ENCODE assay signal across 1 cellular context in the genomic region with DNA sequence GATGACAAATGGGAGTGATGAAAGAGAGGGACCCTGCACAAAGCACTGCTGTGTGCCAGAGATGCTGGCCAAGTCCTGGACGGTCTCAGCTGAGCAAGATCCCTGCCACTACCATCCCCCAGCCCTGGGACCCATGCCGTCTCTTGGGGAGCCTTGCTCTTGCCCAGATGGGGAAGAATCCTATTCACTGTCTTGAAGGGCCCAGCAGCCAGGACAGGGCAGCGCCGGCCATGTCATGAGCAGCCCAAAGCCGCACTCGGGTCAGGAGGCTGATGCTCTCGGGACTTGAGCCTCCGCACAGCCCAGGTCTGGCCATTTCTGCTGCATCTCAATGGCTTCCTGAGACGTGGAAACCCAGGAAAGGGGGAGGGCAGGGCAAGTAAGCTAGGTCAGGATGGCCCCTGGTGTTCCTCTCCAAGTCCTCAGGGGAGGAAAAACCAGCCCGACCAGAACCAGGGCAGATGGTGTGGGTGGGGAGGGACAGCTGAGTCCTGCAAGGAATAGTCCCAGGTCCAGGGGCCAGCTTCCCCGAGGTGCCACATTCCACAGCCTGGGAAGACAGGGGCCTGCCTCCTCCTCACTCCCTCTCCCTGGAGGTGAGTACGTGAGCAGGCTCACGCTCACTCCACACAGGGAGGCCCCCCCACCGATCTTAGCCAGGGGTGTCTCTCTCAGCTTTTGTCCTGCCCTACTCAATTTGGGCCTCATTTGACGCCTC.
A peak's percentile ranks its signal among the peaks of the same experiment; 100 is the strongest.
TF ChIP-seq lines count a peak whose summit lies in the region.

No MANE protein-coding gene starts in this region.

TF ChIP-seq in HEK293, 187 proteins besides CTCF, POLR2A, EP300 and RAD21 (continued from another document):
- TF ChIP-seq, protein P1, sequence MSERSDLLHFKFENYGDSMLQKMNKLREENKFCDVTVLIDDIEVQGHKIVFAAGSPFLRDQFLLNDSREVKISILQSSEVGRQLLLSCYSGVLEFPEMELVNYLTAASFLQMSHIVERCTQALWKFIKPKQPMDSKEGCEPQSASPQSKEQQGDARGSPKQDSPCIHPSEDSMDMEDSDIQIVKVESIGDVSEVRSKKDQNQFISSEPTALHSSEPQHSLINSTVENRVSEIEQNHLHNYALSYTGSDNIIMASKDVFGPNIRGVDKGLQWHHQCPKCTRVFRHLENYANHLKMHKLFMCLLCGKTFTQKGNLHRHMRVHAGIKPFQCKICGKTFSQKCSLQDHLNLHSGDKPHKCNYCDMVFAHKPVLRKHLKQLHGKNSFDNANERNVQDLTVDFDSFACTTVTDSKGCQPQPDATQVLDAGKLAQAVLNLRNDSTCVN (tag by site-specific recombination; optimal IDR thresholded peaks at IDR 0.05), result no peak
- no peak for TF ChIP-seq ZNF76 (tag by site-specific recombination; IDR thresholded peaks at IDR 0.05; ENCODE audit: borderline replicate concordance, low read depth)
- TF ChIP-seq TRIM28 (IDR thresholded peaks at IDR 0.05; ENCODE audit: borderline replicate concordance, low read length), result no peak
- peak; percentile 79 for TF ChIP-seq GLIS1 (tag by site-specific recombination; IDR thresholded peaks at IDR 0.05)
- no peak for TF ChIP-seq ZNF792 (tag by site-specific recombination; IDR thresholded peaks at IDR 0.05)
- no peak for TF ChIP-seq ZNF561 (tag by site-specific recombination; IDR thresholded peaks at IDR 0.05; ENCODE audit: borderline replicate concordance)
- no peak for TF ChIP-seq ZNF157 (tag by site-specific recombination; IDR thresholded peaks at IDR 0.05)
- TF ChIP-seq ZIC2 (tag by site-specific recombination; IDR thresholded peaks at IDR 0.05), result peak; percentile 44; the same call in 1 of the 2 replicates
- no peak for TF ChIP-seq ZNF658 (tag by site-specific recombination; IDR thresholded peaks at IDR 0.05)
- TF ChIP-seq ZNF692 (tag by site-specific recombination; IDR thresholded peaks at IDR 0.05), result no peak
- TF ChIP-seq ZNF677 (tag by site-specific recombination; IDR thresholded peaks at IDR 0.05), result no peak
- TF ChIP-seq ZNF629 (tag by site-specific recombination; IDR thresholded peaks at IDR 0.05), result no peak
- no peak for TF ChIP-seq ZNF335 (tag by site-specific recombination; conservative IDR thresholded peaks at IDR 0.05)
